ENCODE assay signal across 23 cellular contexts in genomic region chr7:139453673-139454321, GRCh38. TPM values are rescaled to one million over a fixed set of nuclear protein-coding genes. Genes with fewer than 3 reads are reported as not detected.
DNase-seq lines count a peak whose midpoint lies in the region; ATAC-seq, FAIRE-seq and TF ChIP-seq lines count a peak whose summit lies in the region.
"Had no signal": no experiment of that assay in that cellular context is flagged by ENCODE, and none has a peak within 500 bp of the region (broad histone marks: within the 10 kb centered on the region; RNA-seq: fewer than 3 reads in every experiment).

No MANE protein-coding gene starts in this region.

- H3K4me2 ChIP-seq in mammary epithelial cell (ENCODE audit: insufficient read depth, low read depth, low read length) (no peak overlapping the region), astrocyte (ENCODE audit: low read length) (peak overlapping the region; percentile 37)

- dilution Hi-C loops in mammary epithelial cell (cut with HindIII; ENCODE audit: low sequenced_read_pairs), result no loop called here

- BruUV-seq in mammary epithelial cell (replicated peaks; lab: Mats Ljungman, UMichigan) (no TSS peak), MCF 10A (replicated peaks; lab: Mats Ljungman, UMichigan) (no TSS peak)

- H3K27me3 Mint-ChIP-seq in MCF 10A (ENCODE audit: insufficient read depth, unreplicated experiment), result no peaks in the 10 kb centered on the region
- H3K27me3 Mint-ChIP-seq in astrocyte (ENCODE audit: low read depth, unreplicated experiment), result no peaks in the 10 kb centered on the region
- H3K27me3 Mint-ChIP-seq: activated T-cell treated with anti-CD3 and anti-CD28 coated beads, Interleukin-2, amount 50 U/mL, for 24 hours; natural killer cell treated with Interleukin-12 subunit alpha and Interleukin-12 subunit beta and Interleukin-15 and Interleukin-18, amount 100 ng/mL, for 72 hours had no signal

- H2AFZ ChIP-seq in mammary epithelial cell (ENCODE audit: low read depth, low read length) (peak overlapping the region; percentile 49), astrocyte (ENCODE audit: low read depth, low read length) (peak overlapping the region; percentile 30)
- H2AFZ ChIP-seq: parathyroid adenoma had no signal

- H3K27me3 ChIP-seq in mammary epithelial cell (ENCODE audit: insufficient read depth, low read length), result no peaks in the 10 kb centered on the region
- H3K27me3 ChIP-seq in astrocyte (ENCODE audit: insufficient read depth, low read length), result no peaks in the 10 kb centered on the region
- no peaks in the 10 kb centered on the region for H3K27me3 ChIP-seq in prostate gland (replicated peaks; ENCODE audit: insufficient read depth)
- H3K27me3 ChIP-seq: tibial nerve had no signal

- H3K27ac Mint-ChIP-seq in MCF 10A (ENCODE audit: low read depth, unreplicated experiment), result no peak overlapping the region
- H3K27ac Mint-ChIP-seq in astrocyte (ENCODE audit: unreplicated experiment), result no peak overlapping the region
- H3K27ac Mint-ChIP-seq: activated T-cell treated with anti-CD3 and anti-CD28 coated beads, Interleukin-2, amount 50 U/mL, for 24 hours; natural killer cell treated with Interleukin-12 subunit alpha and Interleukin-12 subunit beta and Interleukin-15 and Interleukin-18, amount 100 ng/mL, for 72 hours had no signal

- H3K36me3 ChIP-seq in mammary epithelial cell (ENCODE audit: insufficient read depth, low read length), result no peaks in the 10 kb centered on the region
- H3K36me3 ChIP-seq in astrocyte (ENCODE audit: insufficient read depth, low read length), result no peaks in the 10 kb centered on the region
- H3K36me3 ChIP-seq in prostate gland, result no peaks in the 10 kb centered on the region
- H3K36me3 ChIP-seq: tibial nerve had no signal

- H3K4me3 Mint-ChIP-seq in MCF 10A (ENCODE audit: unreplicated experiment) (no peak overlapping the region), astrocyte (ENCODE audit: unreplicated experiment) (no peak overlapping the region)
- H3K4me3 Mint-ChIP-seq: activated T-cell treated with anti-CD3 and anti-CD28 coated beads, Interleukin-2, amount 50 U/mL, for 24 hours; natural killer cell treated with Interleukin-12 subunit alpha and Interleukin-12 subunit beta and Interleukin-15 and Interleukin-18, amount 100 ng/mL, for 72 hours had no signal

- no peak overlapping the region for H3K27ac ChIP-seq in mammary epithelial cell (ENCODE audit: insufficient read depth, low read depth, low read length)
- peak overlapping the region; percentile 69 for H3K27ac ChIP-seq in astrocyte (ENCODE audit: low read depth, low read length)
- no peak overlapping the region for H3K27ac ChIP-seq in prostate gland
- H3K27ac ChIP-seq: parathyroid adenoma had no signal

- in situ Hi-C loops in mammary epithelial cell (cut with MboI; ENCODE audit: low sequenced_read_pairs in 2 of 2), result no loop called here

- H3K9ac ChIP-seq in mammary epithelial cell (ENCODE audit: insufficient read depth, low read length) (no peak overlapping the region), astrocyte (ENCODE audit: low read length) (peak overlapping the region; percentile 24)
- H3K9ac ChIP-seq: parathyroid adenoma had no signal

- H3K36me3 Mint-ChIP-seq in MCF 10A (ENCODE audit: insufficient read depth, unreplicated experiment) (no peaks in the 10 kb centered on the region), astrocyte (ENCODE audit: low read depth, unreplicated experiment) (no peaks in the 10 kb centered on the region)
- H3K36me3 Mint-ChIP-seq: natural killer cell treated with Interleukin-12 subunit alpha and Interleukin-12 subunit beta and Interleukin-15 and Interleukin-18, amount 100 ng/mL, for 72 hours had no signal

- H3K4me1 ChIP-seq in mammary epithelial cell (ENCODE audit: insufficient read depth, low read length) (peaks cover 9% of the 10 kb centered on the region), astrocyte (ENCODE audit: insufficient read depth, low read length) (peaks cover 29% of the 10 kb centered on the region), prostate gland (replicated peaks) (no peaks in the 10 kb centered on the region)
- H3K4me1 ChIP-seq: Caco-2, parathyroid adenoma had no signal

- no peak for ATAC-seq in GM21528 (IDR thresholded peaks at IDR 0.05; ENCODE audit: low FRiP score, unreplicated experiment)

- POLR2A ChIA-PET in MCF 10A (lab: Yijun Ruan, JAX), result interaction anchor here (1.7 kb wide), 1 partner anchor 12 kb away, joined by 4 read pairs; no protein-coding TSS in a partner anchor

- TF ChIP-seq CTCF in mammary epithelial cell (conservative IDR thresholded peaks at IDR 0.05 in 1 of 2, IDR thresholded peaks at IDR 0.05 in 1 of 2; ENCODE audit: extremely low read depth in 1 of 2, insufficient read depth in 1 of 2, low read depth in 1 of 2, low read length in 2 of 2) (no peak), MCF 10A (IDR thresholded peaks at IDR 0.05; ENCODE audit: unreplicated experiment) (no peak), astrocyte (IDR thresholded peaks at IDR 0.05; ENCODE audit: insufficient read depth, low read depth, low read length) (no peak), prostate gland (IDR thresholded peaks at IDR 0.05) (no peak)

- H3K4me3 ChIP-seq in mammary epithelial cell (replicated peaks in 1 of 3; ENCODE audit: insufficient read depth in 1 of 3, low read depth in 2 of 3, low read length in 3 of 3), result no peak overlapping the region
- no peak overlapping the region for H3K4me3 ChIP-seq in astrocyte (ENCODE audit: insufficient read depth, low read depth, low read length)
- H3K4me3 ChIP-seq in prostate gland, result no peak overlapping the region
- H3K4me3 ChIP-seq: tibial nerve had no signal

- TF ChIP-seq POLR2A in prostate gland (IDR thresholded peaks at IDR 0.05), result no peak

- 80% methylated on average over 15 of the region's 20 CpGs for WGBS in mammary epithelial cell (ENCODE audit: low coverage, missing lambda C conversion rate)
- WGBS in prostate gland, result 57% methylated on average over 20 of the region's 20 CpGs

- peaks cover 14% of the 10 kb centered on the region for H3K4me1 Mint-ChIP-seq in MCF 10A (ENCODE audit: insufficient read depth, unreplicated experiment)
- peaks cover 9% of the 10 kb centered on the region for H3K4me1 Mint-ChIP-seq in astrocyte (ENCODE audit: low read depth, unreplicated experiment)

- H3K79me2 ChIP-seq in mammary epithelial cell (ENCODE audit: insufficient read depth, low read length) (no peaks in the 10 kb centered on the region), astrocyte (ENCODE audit: insufficient read depth, low read length) (no peaks in the 10 kb centered on the region)
- H3K79me2 ChIP-seq: parathyroid adenoma had no signal

- CTCF ChIA-PET in mammary epithelial cell (lab: Charles Lee; ENCODE audit: low non-redundant PET) (no interaction called here), MCF 10A (lab: Yijun Ruan, JAX) (interaction anchor here (0.9 to 1.1 kb wide), 2 partner anchors 12 to 47 kb away, joined by 3 to 4 read pairs; no protein-coding TSS in a partner anchor)

- intact Hi-C loops in mammary epithelial cell (cut with micrococcal nuclease) (no loop called here), MCF 10A (cut with micrococcal nuclease) (no loop called here), prostate gland (cut with DNase I) (no loop called here)

- H3K9me3 ChIP-seq in mammary epithelial cell (replicated peaks; ENCODE audit: insufficient read depth, low read length) (no peaks in the 10 kb centered on the region), astrocyte (ENCODE audit: insufficient read depth, low read depth, low read length) (no peaks in the 10 kb centered on the region), prostate gland (no peaks in the 10 kb centered on the region)
- H3K9me3 ChIP-seq: Caco-2 had no signal

- H4K20me1 ChIP-seq in mammary epithelial cell (ENCODE audit: insufficient read depth, low read length) (no peaks in the 10 kb centered on the region), astrocyte (ENCODE audit: insufficient read depth, low read length) (no peaks in the 10 kb centered on the region)

- FAIRE-seq in astrocyte (lab: Jason Lieb, UNC) (no peak), RCC 7860 (lab: Jason Lieb, UNC) (no peak)

- DNase-seq in mammary epithelial cell (no peak), MCF 10A (ENCODE audit: unreplicated experiment) (no peak), astrocyte (ENCODE audit: low read depth) (peak; percentile 18), myocyte (ENCODE audit: low read depth) (peak; percentile 60), NCI-H146 treated with DMSO at 0.1 percent for 48 hours (lab: John Stamatoyannopoulos, UW; ENCODE audit: unreplicated experiment) (no peak), RCC 7860 (ENCODE audit: low spot score) (no peak), prostate gland (ENCODE audit: low spot score) (no peak)
- DNase-seq: activated naive CD4-positive, alpha-beta T cell treated with Interleukin-2 at 50 U/mL for 16 hours; activated T-cell treated with anti-CD3 and anti-CD28 coated beads, Interleukin-2, amount 50 U/mL, for 24 hours; Caco-2; central memory CD4-positive, alpha-beta T cell; foreskin melanocyte; NCI-H1048; NCI-H2029; stimulated activated naive CD4-positive, alpha-beta T cell treated with Interleukin-2 at 50 U/mL for 16 hours; T1000 had no signal

- H3K9me3 Mint-ChIP-seq in MCF 10A (ENCODE audit: unreplicated experiment), result no peaks in the 10 kb centered on the region
- H3K9me3 Mint-ChIP-seq in astrocyte (ENCODE audit: unreplicated experiment), result no peaks in the 10 kb centered on the region
- H3K9me3 Mint-ChIP-seq: activated T-cell treated with anti-CD3 and anti-CD28 coated beads, Interleukin-2, amount 50 U/mL, for 24 hours; natural killer cell treated with Interleukin-12 subunit alpha and Interleukin-12 subunit beta and Interleukin-15 and Interleukin-18, amount 100 ng/mL, for 72 hours had no signal

RNA-seq across cellular contexts. Expression of gene KLRG2, which starts 29.7 kb away (rescaled TPM):
- 1 to 10 TPM in 1 of 2 donors, under 1 TPM in 1; 0.89 to 1.0 TPM for total RNA-seq in mammary epithelial cell
- 0.29 TPM for polyA plus RNA-seq in mammary epithelial cell
- not detected for polyA minus RNA-seq in mammary epithelial cell
- total RNA-seq in MCF 10A (2022), result 0.19 TPM in 1 of 2 replicates, not detected in the other
- total RNA-seq in astrocyte, result 0.22 and 0.43 TPM in 2 replicates
- total RNA-seq in myocyte, result not detected in 2 replicates
- 0.11 TPM for polyA plus RNA-seq in myocyte (2012)
- total RNA-seq in prostate gland, result 1 to 10 TPM in 1 of 2 donors, under 1 TPM in 1; 0.68 to 1.5 TPM
- total RNA-seq: A172; mesenteric fat pad; natural killer cell treated with Interleukin-12 subunit alpha and Interleukin-12 subunit beta and Interleukin-15 and Interleukin-18, amount 100 ng/mL, for 72 hours; skeletal muscle tissue had no signal

Comparison
In these comparisons a context has a peak if more than half of its experiments do, and no peak if none do; other contexts are left out.
1. DNase-seq: peak in astrocyte (single experiment) and myocyte (single experiment); none in mammary epithelial cell (single experiment), MCF 10A (single experiment), NCI-H146 treated with DMSO at 0.1 percent for 48 hours (single experiment), RCC 7860 (single experiment) and prostate gland (single experiment).